In genomic region chr17:42997984-42998938, GRCh38 we compare ENCODE assay signal across 8 cellular contexts. TPM values are rescaled to one million over a fixed set of nuclear protein-coding genes. Genes with fewer than 3 reads are reported as not detected.
A peak's percentile ranks its signal among the peaks of the same experiment; 100 is the strongest.
DNase-seq lines count a peak whose midpoint lies in the region; ATAC-seq, FAIRE-seq and TF ChIP-seq lines count a peak whose summit lies in the region.

Gene RPL27 (plus strand): TSS chr17:42998419. CDS start chr17:42998751, 332 bp downstream.

- no peaks in the 10 kb centered on the region for H3K9me3 ChIP-seq in kidney (ENCODE audit: control insufficient read depth in 1 of 2, low read length in 2 of 2)

- peaks cover 6 to 34% of the 10 kb centered on the region in 2 donors for H3K36me3 ChIP-seq in kidney (ENCODE audit: control insufficient read depth in 1 of 2, insufficient read depth in 2 of 2, low read length in 2 of 2)

- peaks cover 12% of the 10 kb centered on the region in 2 donors for H3K4me1 ChIP-seq in kidney (ENCODE audit: control insufficient read depth in 1 of 2, insufficient read depth in 1 of 2, low read depth in 1 of 2, low read length in 2 of 2)

- H3K4me3 ChIP-seq in AG10803 (ENCODE audit: low read length) (peak within 1 kb of the TSS; percentile 77), kidney (ENCODE audit: low read length in 2 of 2) (peak within 1 kb of the TSS; percentile 79 to 96)

- peak; percentile 98 for FAIRE-seq in kidney (lab: Jason Lieb, UNC)

- H3K9ac ChIP-seq in kidney (ENCODE audit: low read length in 2 of 2): peak within 1 kb of the TSS; percentile 94 to 96

- H3K27ac ChIP-seq in kidney (ENCODE audit: low read depth in 2 of 2, low read length in 2 of 2): peak within 1 kb of the TSS; percentile 71 to 85

- intact Hi-C loops in kidney (cut with DNase I): no loop called here

- peak; percentile 100 for DNase-seq in AG10803 (ENCODE audit: low read depth)
- peak; percentile 99 for DNase-seq in NCI-H446 treated with DMSO at 0.1 percent for 48 hours (lab: John Stamatoyannopoulos, UW)
- peak; percentile 92 for DNase-seq in activated CD4-positive, CD25-positive, alpha-beta regulatory T cell treated with anti-CD3 and anti-CD28 coated beads, Interleukin-2, amount 50 U/mL, for 72 hours
- peak; percentile 99 for DNase-seq in cerebellum (ENCODE audit: low spot score)
- DNase-seq in kidney: peak; percentile 99
- DNase-seq in stimulated activated CD4-positive, alpha-beta T cell treated with anti-CD3 and anti-CD28 coated beads, Interleukin-15, amount 100 ng/mL, for 48 hours (ENCODE audit: low read depth in 2 of 2): peak; percentile 93 to 97

- TF ChIP-seq CTCF in AG10803 (conservative IDR thresholded peaks at IDR 0.05; ENCODE audit: low read length) (peak; percentile 84), kidney (IDR thresholded peaks at IDR 0.05; ENCODE audit: borderline replicate concordance, extremely low read depth, insufficient read depth) (peak; percentile 91)

- ATAC-seq in GM19025 (IDR thresholded peaks at IDR 0.05; ENCODE audit: low read depth, unreplicated experiment) (peak; percentile 95), HG03354 (IDR thresholded peaks at IDR 0.05; ENCODE audit: poor library complexity, severe bottlenecking, unreplicated experiment) (peak; percentile 93)

RNA-seq across cellular contexts. Expression of gene RPL27, which starts in this region (rescaled TPM):
- 484 TPM for total RNA-seq in cerebellum
- total RNA-seq in kidney: 759 TPM
- 1,823 TPM for polyA plus RNA-seq in kidney (ENCODE audit: insufficient read depth, low read depth, low replicate concordance)

Comparison
In these comparisons a context has a peak if more than half of its experiments do, and no peak if none do; other contexts are left out.
1. Peak in every context shown above with its lines: DNase-seq, ATAC-seq, H3K4me3 ChIP-seq and H3K27ac ChIP-seq.